ENCODE assay signal across 12 cellular contexts in genomic region chr12:24840046-24840800, GRCh38.
DNase-seq lines count a peak whose midpoint lies in the region; ATAC-seq and TF ChIP-seq lines count a peak whose summit lies in the region.
"Had no signal": no experiment of that assay in that cellular context is flagged by ENCODE, and none has a peak within 500 bp of the region (broad histone marks: within the 10 kb centered on the region; RNA-seq: fewer than 3 reads in every experiment).

No MANE protein-coding gene starts in this region.

- no peak for DNase-seq in natural killer cell treated with Interleukin-12 subunit alpha and Interleukin-12 subunit beta and Interleukin-15 and Interleukin-18, amount 100 ng/mL, for 72 hours (ENCODE audit: low spot score)
- DNase-seq in natural killer cell, result no peak
- DNase-seq in activated B cell treated with CpG ODN at 0.5 μM for 24 hours, result no peak
- peak; percentile 73 for DNase-seq in fibroblast of peridontal ligament (ENCODE audit: extremely low read depth)
- peak; percentile 70 for DNase-seq in stromal cell of bone marrow (ENCODE audit: low read depth)
- no peak for DNase-seq in SIG-M5 (lab: John Stamatoyannopoulos, UW)
- no peak for DNase-seq in G401 (ENCODE audit: low spot score)
- DNase-seq: NCI-H2107, NCI-H82, posterior cingulate gyrus, T-helper 9 cell had no signal

- intact Hi-C loops in natural killer cell (cut with micrococcal nuclease) (no loop called here), activated B cell treated with CpG ODN at 0.5 μM for 24 hours (cut with micrococcal nuclease) (no loop called here)

- H3K36me3 Mint-ChIP-seq in natural killer cell treated with Interleukin-12 subunit alpha and Interleukin-12 subunit beta and Interleukin-15 and Interleukin-18, amount 100 ng/mL, for 72 hours, result no peaks in the 10 kb centered on the region
- no peaks in the 10 kb centered on the region for H3K36me3 Mint-ChIP-seq in natural killer cell
- peaks cover 8% of the 10 kb centered on the region for H3K36me3 Mint-ChIP-seq in activated B cell treated with CpG ODN at 0.5 μM for 24 hours (ENCODE audit: low read depth)

- H3K4me1 Mint-ChIP-seq in natural killer cell treated with Interleukin-12 subunit alpha and Interleukin-12 subunit beta and Interleukin-15 and Interleukin-18, amount 100 ng/mL, for 72 hours (ENCODE audit: low read depth in 2 of 2), result peaks cover 35 to 42% of the 10 kb centered on the region in 2 donors
- H3K4me1 Mint-ChIP-seq in natural killer cell (peaks cover 4 to 11% of the 10 kb centered on the region in 2 donors), activated B cell treated with CpG ODN at 0.5 μM for 24 hours (peaks cover 23% of the 10 kb centered on the region)

- TF ChIP-seq CTCF in natural killer cell (IDR thresholded peaks at IDR 0.05), result no peak
- no peak for TF ChIP-seq CTCF in activated B cell treated with CpG ODN at 0.5 μM for 24 hours (IDR thresholded peaks at IDR 0.05)

- H3K27me3 Mint-ChIP-seq in natural killer cell treated with Interleukin-12 subunit alpha and Interleukin-12 subunit beta and Interleukin-15 and Interleukin-18, amount 100 ng/mL, for 72 hours, result peaks cover 0 to 6% of the 10 kb centered on the region in 2 donors
- H3K27me3 Mint-ChIP-seq in natural killer cell (ENCODE audit: low read depth in 2 of 2) (peaks cover 5 to 6% of the 10 kb centered on the region in 2 donors), activated B cell treated with CpG ODN at 0.5 μM for 24 hours (no peaks in the 10 kb centered on the region)

- H3K4me3 Mint-ChIP-seq in natural killer cell treated with Interleukin-12 subunit alpha and Interleukin-12 subunit beta and Interleukin-15 and Interleukin-18, amount 100 ng/mL, for 72 hours, result peak overlapping the region; percentile 71
- H3K4me3 Mint-ChIP-seq in natural killer cell (no peak overlapping the region), activated B cell treated with CpG ODN at 0.5 μM for 24 hours (no peak overlapping the region)

- peak overlapping the region; percentile 90 to 92 for H3K27ac Mint-ChIP-seq in natural killer cell treated with Interleukin-12 subunit alpha and Interleukin-12 subunit beta and Interleukin-15 and Interleukin-18, amount 100 ng/mL, for 72 hours
- no peak overlapping the region for H3K27ac Mint-ChIP-seq in natural killer cell
- H3K27ac Mint-ChIP-seq in activated B cell treated with CpG ODN at 0.5 μM for 24 hours, result peak overlapping the region; percentile 73

- POLR2A ChIA-PET in activated B cell treated with CpG ODN at 0.5 μM for 24 hours (lab: Charles Lee), result interaction anchor here (0.6 to 2.3 kb wide), 6 partner anchors 17 to 216 kb away, joined by 3 to 8 read pairs (median 5); no protein-coding TSS in a partner anchor

- H3K9me3 Mint-ChIP-seq in natural killer cell treated with Interleukin-12 subunit alpha and Interleukin-12 subunit beta and Interleukin-15 and Interleukin-18, amount 100 ng/mL, for 72 hours, result no peaks in the 10 kb centered on the region
- H3K9me3 Mint-ChIP-seq in natural killer cell (no peaks in the 10 kb centered on the region), activated B cell treated with CpG ODN at 0.5 μM for 24 hours (no peaks in the 10 kb centered on the region)

- CTCF ChIA-PET in activated B cell treated with CpG ODN at 0.5 μM for 24 hours (lab: Charles Lee), result interaction anchor here (0.9 to 2.3 kb wide), 3 partner anchors 10 to 480 kb away, joined by 3 to 7 read pairs (median 3); no protein-coding TSS in a partner anchor

- no peak for ATAC-seq in natural killer cell treated with Interleukin-12 subunit alpha and Interleukin-12 subunit beta and Interleukin-15 and Interleukin-18, amount 100 ng/mL, for 72 hours
- no peak for ATAC-seq in natural killer cell
- no peak for ATAC-seq in activated B cell treated with CpG ODN at 0.5 μM for 24 hours (ENCODE audit: low read depth)
- ATAC-seq in GM21723 (IDR thresholded peaks at IDR 0.05; ENCODE audit: unreplicated experiment), result no peak

- in situ Hi-C loops in G401 (cut with HindIII; ENCODE audit: low sequenced_read_pairs), result no loop called here

Comparison
In these comparisons a context has a peak if more than half of its experiments do, and no peak if none do; other contexts are left out.
1. H3K27ac Mint-ChIP-seq: peak in natural killer cell treated with Interleukin-12 subunit alpha and Interleukin-12 subunit beta and Interleukin-15 and Interleukin-18, amount 100 ng/mL, for 72 hours (2 of 2) and activated B cell treated with CpG ODN at 0.5 μM for 24 hours (single experiment); none in natural killer cell (0 of 2).
2. DNase-seq: peak in fibroblast of peridontal ligament (single experiment) and stromal cell of bone marrow (single experiment); none in natural killer cell treated with Interleukin-12 subunit alpha and Interleukin-12 subunit beta and Interleukin-15 and Interleukin-18, amount 100 ng/mL, for 72 hours (single experiment), natural killer cell (single experiment), activated B cell treated with CpG ODN at 0.5 μM for 24 hours (single experiment), SIG-M5 (single experiment) and G401 (single experiment).